In the genomic region with DNA sequence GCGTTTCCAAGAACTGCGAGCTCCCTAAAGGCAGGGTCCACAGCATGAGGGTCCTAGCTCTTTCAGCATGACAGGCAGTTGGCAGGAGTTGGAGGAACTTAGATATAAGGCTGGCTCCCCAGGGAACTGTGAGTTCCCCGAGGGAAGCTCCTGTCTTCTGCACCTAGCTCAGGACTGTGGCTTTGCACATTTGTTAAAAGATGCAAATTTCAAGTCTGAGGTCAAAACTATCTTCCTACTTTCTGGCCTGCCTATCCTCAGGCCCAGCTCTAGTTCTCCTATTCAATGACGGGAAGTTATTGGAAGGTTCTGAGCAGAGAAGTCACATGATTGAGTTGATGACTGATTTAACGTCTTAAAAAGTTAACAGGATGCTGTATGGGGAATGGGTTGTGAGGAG, we compare ENCODE assay signal across 12 cellular contexts. TPM values are rescaled to one million over a fixed set of nuclear protein-coding genes. Genes with fewer than 3 reads are reported as not detected.
DNase-seq lines count a peak whose midpoint lies in the region; ATAC-seq and FAIRE-seq lines count a peak whose summit lies in the region.
"Had no signal": no experiment of that assay in that cellular context is flagged by ENCODE, and none has a peak within 500 bp of the region (broad histone marks: within the 10 kb centered on the region; RNA-seq: fewer than 3 reads in every experiment).

No MANE protein-coding gene starts in this region.

- ATAC-seq in GM18502 (IDR thresholded peaks at IDR 0.05; ENCODE audit: poor library complexity, unreplicated experiment) (peak; percentile 68), HG02610 (IDR thresholded peaks at IDR 0.05; ENCODE audit: unreplicated experiment) (peak; percentile 78), GM18907 (IDR thresholded peaks at IDR 0.05; ENCODE audit: unreplicated experiment) (no peak)

- FAIRE-seq in frontal cortex (lab: Jason Lieb, UNC) = no peak
- FAIRE-seq: endometrium had no signal

- DNase-seq in NCI-H526 treated with DMSO at 0.1 percent for 48 hours (lab: John Stamatoyannopoulos, UW) (peak; percentile 44), pons (ENCODE audit: low spot score) (peak; percentile 64), frontal cortex (ENCODE audit: low spot score in 2 of 2) (no peak), AML-193 (lab: John Stamatoyannopoulos, UW) (no peak), hippocampal formation (lab: John Stamatoyannopoulos, UW) (no peak)
- DNase-seq: activated CD4-positive, CD25-positive, alpha-beta regulatory T cell; MM.1S; tibial artery had no signal

RNA-seq across cellular contexts. Expression of gene UCP3, which starts 11.7 kb away (rescaled TPM):
- 0.82 TPM for total RNA-seq in frontal cortex

RNA-seq across cellular contexts. Expression of gene UCP2, which starts 37.9 kb away (rescaled TPM):
- total RNA-seq in frontal cortex = 1.6 TPM

Comparison
In these comparisons a context has a peak if more than half of its experiments do, and no peak if none do; other contexts are left out.
1. DNase-seq: peak in NCI-H526 treated with DMSO at 0.1 percent for 48 hours (single experiment) and pons (single experiment); none in frontal cortex (0 of 2), AML-193 (0 of 2) and hippocampal formation (0 of 2).